ENCODE assay signal across 1 cellular context in the genomic region with DNA sequence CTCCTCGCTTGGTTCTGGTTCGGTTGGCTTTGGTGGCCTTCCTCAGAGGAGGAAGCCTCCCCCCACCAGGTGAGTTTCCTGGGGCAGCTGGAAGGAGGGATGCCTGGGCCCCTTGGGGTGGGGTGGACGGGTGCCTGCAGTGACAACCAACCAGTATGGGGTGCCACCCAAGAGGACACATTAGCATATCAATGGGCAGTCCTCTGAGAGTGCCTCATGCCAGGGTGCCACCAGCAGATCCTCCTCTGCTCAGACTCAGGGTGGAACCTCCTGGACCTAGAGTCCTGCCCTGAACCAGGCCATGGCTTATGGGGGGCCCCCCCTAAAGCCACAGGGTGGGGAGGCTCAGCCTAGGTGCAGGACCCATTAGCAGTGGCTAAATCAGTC.
A peak's percentile ranks its signal among the peaks of the same experiment; 100 is the strongest.
TF ChIP-seq lines count a peak whose summit lies in the region.

No MANE protein-coding gene starts in this region.

TF ChIP-seq in GM23338, 12 proteins besides CTCF, POLR2A, EP300 and RAD21:
- peak; percentile 25 for TF ChIP-seq EZH2 (IDR thresholded peaks at IDR 0.05; ENCODE audit: low read depth, unreplicated experiment)
- TF ChIP-seq, protein P1, sequence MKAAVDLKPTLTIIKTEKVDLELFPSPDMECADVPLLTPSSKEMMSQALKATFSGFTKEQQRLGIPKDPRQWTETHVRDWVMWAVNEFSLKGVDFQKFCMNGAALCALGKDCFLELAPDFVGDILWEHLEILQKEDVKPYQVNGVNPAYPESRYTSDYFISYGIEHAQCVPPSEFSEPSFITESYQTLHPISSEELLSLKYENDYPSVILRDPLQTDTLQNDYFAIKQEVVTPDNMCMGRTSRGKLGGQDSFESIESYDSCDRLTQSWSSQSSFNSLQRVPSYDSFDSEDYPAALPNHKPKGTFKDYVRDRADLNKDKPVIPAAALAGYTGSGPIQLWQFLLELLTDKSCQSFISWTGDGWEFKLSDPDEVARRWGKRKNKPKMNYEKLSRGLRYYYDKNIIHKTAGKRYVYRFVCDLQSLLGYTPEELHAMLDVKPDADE (IDR thresholded peaks at IDR 0.05), result no peak
